Comparison of ENCODE assay signal across 8 cellular contexts in genomic region chr12:61879229-61879628, GRCh38.
"Had no signal": no experiment of that assay in that cellular context is flagged by ENCODE, and none has a peak within 500 bp of the region (broad histone marks: within the 10 kb centered on the region; RNA-seq: fewer than 3 reads in every experiment).

No MANE protein-coding gene starts in this region.

- H3K9me3 ChIP-seq: HAP-1 had no signal

- H3K4me1 ChIP-seq: HAP-1 had no signal

- H3K36me3 ChIP-seq: HAP-1 had no signal

- H3K27ac ChIP-seq: GM23248 had no signal

- H3K4me3 ChIP-seq: GM23248, HAP-1, K562 had no signal

- DNase-seq: GM23248, GOT3, H7, HFFc6, IMR-90 had no signal

- ATAC-seq: HCT116, K562 had no signal

- H3K9ac ChIP-seq: GM23248 had no signal
